In the genomic region with DNA sequence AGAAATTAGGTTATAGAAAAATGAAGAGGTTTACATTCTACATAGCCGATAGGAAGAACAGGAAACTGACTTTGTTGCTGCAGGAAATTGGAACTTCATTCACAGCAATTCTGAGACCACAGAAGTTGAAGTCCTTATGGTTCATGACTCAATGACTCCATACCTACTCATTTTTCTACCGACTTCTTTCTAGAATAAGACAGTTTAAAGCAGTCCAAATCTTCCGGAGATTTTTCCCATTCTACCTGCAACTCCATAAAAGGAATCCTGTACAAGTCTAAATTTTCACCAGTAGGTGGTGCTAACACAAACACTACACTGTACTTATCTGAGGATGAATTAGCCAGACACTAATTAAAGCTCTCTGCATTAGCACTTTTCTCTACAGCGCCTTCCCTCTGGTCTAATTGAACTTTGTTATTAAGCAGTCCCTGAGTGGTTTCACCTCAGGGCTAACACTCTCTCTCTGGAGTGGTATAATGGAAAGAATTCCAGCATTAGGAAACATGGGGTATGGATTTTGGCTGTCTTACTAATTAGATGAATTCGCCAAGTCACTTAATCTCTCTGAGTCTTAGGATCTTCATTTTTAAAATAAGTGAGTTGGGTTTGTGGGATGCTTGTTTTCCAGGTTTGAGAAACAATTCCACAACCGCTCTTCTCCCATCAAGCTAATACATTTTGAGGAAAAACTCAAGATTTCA, we compare ENCODE assay signal across 8 cellular contexts.
DNase-seq lines count a peak whose midpoint lies in the region; ATAC-seq and TF ChIP-seq lines count a peak whose summit lies in the region.

No MANE protein-coding gene starts in this region.

- H3K79me2 ChIP-seq in MM.1S (ENCODE audit: low read length), result no peaks in the 10 kb centered on the region

- H3K9me3 ChIP-seq in MM.1S (replicated peaks; ENCODE audit: insufficient read depth, low read length) (no peaks in the 10 kb centered on the region), endodermal cell (ENCODE audit: control insufficient read depth, low read length) (no peaks in the 10 kb centered on the region)

- peaks cover 57% of the 10 kb centered on the region for H3K4me1 Mint-ChIP-seq in activated T-cell treated with anti-CD3 and anti-CD28 coated beads, Interleukin-2, amount 50 U/mL, for 4 hours (ENCODE audit: low read depth)
- no peaks in the 10 kb centered on the region for H3K4me1 Mint-ChIP-seq in endodermal cell

- H3K4me1 ChIP-seq in MM.1S (ENCODE audit: low read length) (no peaks in the 10 kb centered on the region), endodermal cell (ENCODE audit: control insufficient read depth, insufficient read depth, low read length) (no peaks in the 10 kb centered on the region)

- H3K36me3 ChIP-seq in MM.1S (replicated peaks; ENCODE audit: insufficient read depth, low read length), result no peaks in the 10 kb centered on the region
- no peaks in the 10 kb centered on the region for H3K36me3 ChIP-seq in endodermal cell (ENCODE audit: control insufficient read depth, insufficient read depth, low read length)

- H3K27me3 ChIP-seq in MM.1S (replicated peaks; ENCODE audit: insufficient read depth, low read length) (no peaks in the 10 kb centered on the region), endodermal cell (ENCODE audit: control insufficient read depth, insufficient read depth, low read length, poor library complexity, severe bottlenecking) (no peaks in the 10 kb centered on the region)

- H3K27ac Mint-ChIP-seq in endodermal cell, result no peak overlapping the region

- CTCF ChIA-PET in RWPE1 (lab: Yijun Ruan, JAX), result interaction anchor here (0.5 to 2.9 kb wide), 5 partner anchors 37 to 1092 kb away, joined by 3 to 10 read pairs (median 3); no protein-coding TSS in a partner anchor

- 60 to 65% methylated on average over 3 to 5 of the region's 6 CpGs for WGBS in endodermal cell (ENCODE audit: insufficient coverage in 1 of 2, insufficient read length in 1 of 2), 2 experiments

- no peak for DNase-seq in activated T-cell treated with anti-CD3 and anti-CD28 coated beads, Interleukin-2, amount 50 U/mL, for 4 hours
- DNase-seq in activated T-cell treated with anti-CD3 and anti-CD28 coated beads for 4 hours (no peak), MM.1S (peak; percentile 60), RWPE1 (ENCODE audit: low spot score) (peak; percentile 35), endodermal cell (no peak), midbrain (lab: John Stamatoyannopoulos, UW) (peak; percentile 69)
- DNase-seq in stimulated activated CD8-positive, alpha-beta memory T cell treated with anti-CD3 and anti-CD28 coated beads, Interleukin-4, amount 100 ng/mL, for 48 hours, result no peak

- no peak overlapping the region for H3K4me2 ChIP-seq in MM.1S (ENCODE audit: low read depth, low read length)

- POLR2A ChIA-PET in RWPE1 (lab: Yijun Ruan, JAX; ENCODE audit: low non-redundant PET), result no interaction called here

- ATAC-seq in activated T-cell treated with anti-CD3 and anti-CD28 coated beads, Interleukin-2, amount 50 U/mL, for 4 hours, result peak; percentile 67 to 75
- no peak for ATAC-seq in HG02763 (IDR thresholded peaks at IDR 0.05; ENCODE audit: unreplicated experiment)

- H3K27me3 Mint-ChIP-seq in activated T-cell treated with anti-CD3 and anti-CD28 coated beads, Interleukin-2, amount 50 U/mL, for 4 hours (ENCODE audit: low read depth), result peaks cover 3% of the 10 kb centered on the region
- H3K27me3 Mint-ChIP-seq in endodermal cell (ENCODE audit: insufficient read depth), result peaks cover 3% of the 10 kb centered on the region

- no peaks in the 10 kb centered on the region for H3K36me3 Mint-ChIP-seq in activated T-cell treated with anti-CD3 and anti-CD28 coated beads, Interleukin-2, amount 50 U/mL, for 4 hours (ENCODE audit: insufficient read depth)
- no peaks in the 10 kb centered on the region for H3K36me3 Mint-ChIP-seq in endodermal cell (ENCODE audit: low read depth)

- no peaks in the 10 kb centered on the region for H4K20me1 ChIP-seq in MM.1S (ENCODE audit: insufficient read depth, low read length)

- H3K27ac ChIP-seq in MM.1S (ENCODE audit: low read length) (no peak overlapping the region), RWPE1 (no peak overlapping the region), endodermal cell (ENCODE audit: low read depth, low read length) (no peak overlapping the region)

- H3K9ac ChIP-seq in MM.1S (ENCODE audit: low read length), result no peak overlapping the region
- H3K9ac ChIP-seq in endodermal cell (ENCODE audit: extremely low read depth, low read length, poor library complexity, severe bottlenecking), result no peak overlapping the region

- no peaks in the 10 kb centered on the region for H3K9me2 ChIP-seq in MM.1S (replicated peaks; ENCODE audit: insufficient read depth, low read length)

- TF ChIP-seq CTCF in MM.1S (IDR thresholded peaks at IDR 0.05; ENCODE audit: low read length) (peak; percentile 75), RWPE1 (conservative IDR thresholded peaks at IDR 0.05; ENCODE audit: low read depth) (peak; percentile 63), endodermal cell (conservative IDR thresholded peaks at IDR 0.05) (peak; percentile 86)

- H3K4me3 ChIP-seq in MM.1S (ENCODE audit: low read length) (no peak overlapping the region), endodermal cell (ENCODE audit: low read length) (no peak overlapping the region)

- no peak overlapping the region; the same call in 1 of the 2 replicates for H2AFZ ChIP-seq in MM.1S (ENCODE audit: low read length)

- no peak overlapping the region for H3K4me3 Mint-ChIP-seq in activated T-cell treated with anti-CD3 and anti-CD28 coated beads, Interleukin-2, amount 50 U/mL, for 4 hours
- H3K4me3 Mint-ChIP-seq in endodermal cell, result no peak overlapping the region

- H3F3A ChIP-seq in MM.1S (ENCODE audit: insufficient read depth, low read length), result no peaks in the 10 kb centered on the region

- H3K9me3 Mint-ChIP-seq in activated T-cell treated with anti-CD3 and anti-CD28 coated beads, Interleukin-2, amount 50 U/mL, for 4 hours, result peaks cover 7% of the 10 kb centered on the region
- no peaks in the 10 kb centered on the region for H3K9me3 Mint-ChIP-seq in endodermal cell

Comparison
In these comparisons a context has a peak if more than half of its experiments do, and no peak if none do; other contexts are left out.
1. DNase-seq: peak in MM.1S (single experiment), RWPE1 (single experiment) and midbrain (single experiment); none in activated T-cell treated with anti-CD3 and anti-CD28 coated beads, Interleukin-2, amount 50 U/mL, for 4 hours (single experiment), activated T-cell treated with anti-CD3 and anti-CD28 coated beads for 4 hours (single experiment), endodermal cell (single experiment) and stimulated activated CD8-positive, alpha-beta memory T cell treated with anti-CD3 and anti-CD28 coated beads, Interleukin-4, amount 100 ng/mL, for 48 hours (single experiment).
2. Peak in every context shown above with its lines, with median percentiles within 50 percentile points of each other: CTCF ChIP-seq.